ENCODE assay signal across 5 cellular contexts in genomic region chr2:37111971-37112370, GRCh38.
"Had no signal": no experiment of that assay in that cellular context is flagged by ENCODE, and none has a peak within 500 bp of the region (broad histone marks: within the 10 kb centered on the region; RNA-seq: fewer than 3 reads in every experiment).

No MANE protein-coding gene starts in this region.

- DNase-seq: H9, HCEC 1CT, IMR-90 had no signal

- H2AFZ ChIP-seq: GM23338 had no signal

- ATAC-seq: GM23338, K562 had no signal

- H3K4me3 ChIP-seq: GM23338, K562 had no signal

- H3K4me2 ChIP-seq: GM23338 had no signal
